ENCODE assay signal across 20 cellular contexts in the genomic region with DNA sequence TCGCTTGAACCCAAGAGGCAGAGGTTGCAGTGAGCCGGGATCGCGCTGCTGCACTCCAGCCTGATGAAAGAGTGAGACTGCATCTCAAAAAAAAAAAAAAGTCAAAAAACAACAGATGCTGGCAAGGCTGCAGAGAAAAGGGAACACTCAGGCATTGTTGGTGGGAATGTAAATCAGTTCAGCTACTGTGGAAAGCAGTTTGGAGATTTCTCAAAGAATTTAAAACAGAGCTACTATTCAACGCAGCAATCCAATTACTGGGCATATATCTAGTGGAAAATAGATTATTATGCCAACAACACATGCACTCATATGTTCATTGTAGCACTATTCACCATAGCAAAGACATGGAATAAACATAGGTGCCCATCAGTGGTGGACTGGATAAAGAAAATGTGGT.
DNase-seq lines count a peak whose midpoint lies in the region; ATAC-seq lines count a peak whose summit lies in the region.
"Had no signal": no experiment of that assay in that cellular context is flagged by ENCODE, and none has a peak within 500 bp of the region (broad histone marks: within the 10 kb centered on the region; RNA-seq: fewer than 3 reads in every experiment).

No MANE protein-coding gene starts in this region.

- H3K4me1 Mint-ChIP-seq in T-cell, result no peaks in the 10 kb centered on the region
- H3K4me1 Mint-ChIP-seq: CD8-positive, alpha-beta memory T cell had no signal

- no peaks in the 10 kb centered on the region for H3K9me2 ChIP-seq in Karpas-422 (replicated peaks; ENCODE audit: insufficient read depth, low read length)

- POLR2A ChIA-PET in T-cell (lab: Charles Lee), result interaction anchor here (0.6 to 0.7 kb wide), 2 partner anchors 13 to 15 kb away, joined by 3 read pairs; no protein-coding TSS in a partner anchor

- H3K36me3 ChIP-seq in Karpas-422 (ENCODE audit: insufficient read depth, low read length), result no peaks in the 10 kb centered on the region
- H3K36me3 ChIP-seq: BE2C; BLaER1 treated with 17β-estradiol and CSF1 and Interleukin-3, amounts not matched to agents 10 nM and 100 nM had no signal

- no peak overlapping the region for H2AFZ ChIP-seq in Karpas-422 (ENCODE audit: low read length)
- H2AFZ ChIP-seq: GM23338 had no signal

- H3K4me3 ChIP-seq in Karpas-422 (ENCODE audit: low read length), result no peak overlapping the region
- H3K4me3 ChIP-seq: BLaER1 treated with 17β-estradiol and CSF1 and Interleukin-3, amounts not matched to agents 10 nM and 100 nM; GM23338 had no signal

- no peak overlapping the region for H3K4me3 Mint-ChIP-seq in T-cell
- H3K4me3 Mint-ChIP-seq: CD14-positive monocyte; CD4-positive, alpha-beta T cell; CD8-positive, alpha-beta memory T cell; GM23338; H9 had no signal

- no peaks in the 10 kb centered on the region for H3K27me3 ChIP-seq in layer of hippocampus (ENCODE audit: control insufficient read depth, insufficient read depth, low read length)
- no peaks in the 10 kb centered on the region for H3K27me3 ChIP-seq in Karpas-422 (ENCODE audit: low read length)
- H3K27me3 ChIP-seq: BLaER1 treated with 17β-estradiol and CSF1 and Interleukin-3, amounts not matched to agents 10 nM and 100 nM had no signal

- CTCF ChIA-PET in T-cell (lab: Charles Lee), result no interaction called here

- H3K27ac ChIP-seq in layer of hippocampus (ENCODE audit: low read depth, low read length), result peak overlapping the region; percentile 12
- H3K27ac ChIP-seq in Karpas-422 (ENCODE audit: low read length), result no peak overlapping the region
- H3K27ac ChIP-seq: BLaER1 treated with 17β-estradiol and CSF1 and Interleukin-3, amounts not matched to agents 10 nM and 100 nM had no signal

- no peaks in the 10 kb centered on the region for H3K36me3 Mint-ChIP-seq in T-cell
- H3K36me3 Mint-ChIP-seq: CD14-positive monocyte; CD8-positive, alpha-beta memory T cell had no signal

- no peaks in the 10 kb centered on the region for H4K20me1 ChIP-seq in Karpas-422 (ENCODE audit: insufficient read depth, low read depth, low read length)
- H4K20me1 ChIP-seq: BLaER1 treated with 17β-estradiol and CSF1 and Interleukin-3, amounts not matched to agents 10 nM and 100 nM had no signal

- no peaks in the 10 kb centered on the region for H3K9me3 Mint-ChIP-seq in T-cell
- H3K9me3 Mint-ChIP-seq: GM23338, H9 had no signal

- DNase-seq in Ammon's horn (ENCODE audit: low spot score) (peak; percentile 50), RPMI7951 (ENCODE audit: low read depth) (peak; percentile 3), putamen (ENCODE audit: low spot score) (peak; percentile 15), T-cell (no peak), SHP77 treated with DMSO at 0.1 percent for 48 hours (lab: John Stamatoyannopoulos, UW) (no peak), Karpas-422 (no peak)
- no peak for DNase-seq in activated CD4-positive, CD25-positive, alpha-beta regulatory T cell (lab: John Stamatoyannopoulos, UW)
- DNase-seq: BE2C; CD4-positive, alpha-beta T cell; CD8-positive, alpha-beta memory T cell; DMS 273 treated with DMSO at 0.1 percent for 48 hours; DMS79; EL; GDM1; H9 had no signal

- peaks cover 3 to 6% of the 10 kb centered on the region in 2 donors for H3K27me3 Mint-ChIP-seq in T-cell
- H3K27me3 Mint-ChIP-seq: CD4-positive, alpha-beta T cell had no signal

- no peaks in the 10 kb centered on the region for H3K4me1 ChIP-seq in Karpas-422 (ENCODE audit: low read length)
- H3K4me1 ChIP-seq: BE2C had no signal

- no peak overlapping the region for H3K27ac Mint-ChIP-seq in T-cell
- H3K27ac Mint-ChIP-seq: CD14-positive monocyte; CD4-positive, alpha-beta T cell; GM23338; H9 had no signal

- no peaks in the 10 kb centered on the region for H3K79me2 ChIP-seq in Karpas-422 (ENCODE audit: low read length)

- no peak overlapping the region for H3K9ac ChIP-seq in Karpas-422 (ENCODE audit: low read length)
- H3K9ac ChIP-seq: BLaER1 treated with 17β-estradiol and CSF1 and Interleukin-3, amounts not matched to agents 10 nM and 100 nM had no signal

- ATAC-seq in T-cell (replicated peaks in 1 of 4), result no peak
- ATAC-seq: GM23338, HCT116 had no signal

- H3K9me3 ChIP-seq in Karpas-422 (ENCODE audit: low read length), result no peaks in the 10 kb centered on the region
- H3K9me3 ChIP-seq: BE2C; BLaER1 treated with 17β-estradiol and CSF1 and Interleukin-3, amounts not matched to agents 10 nM and 100 nM had no signal

- H3K4me2 ChIP-seq in Karpas-422 (ENCODE audit: low read depth, low read length, poor library complexity, severe bottlenecking), result no peak overlapping the region
- H3K4me2 ChIP-seq: GM23338 had no signal

Comparison
In these comparisons a context has a peak if more than half of its experiments do, and no peak if none do; other contexts are left out.
1. DNase-seq: peak in Ammon's horn (single experiment), RPMI7951 (single experiment) and putamen (single experiment); none in T-cell (0 of 34), SHP77 treated with DMSO at 0.1 percent for 48 hours (single experiment), Karpas-422 (single experiment) and activated CD4-positive, CD25-positive, alpha-beta regulatory T cell (0 of 4).